Comparison of ENCODE assay signal across 8 cellular contexts in genomic region chr13:49995535-49996165, GRCh38. TPM values are rescaled to one million over a fixed set of nuclear protein-coding genes. Genes with fewer than 3 reads are reported as not detected.
A peak's percentile ranks its signal among the peaks of the same experiment; 100 is the strongest.
DNase-seq lines count a peak whose midpoint lies in the region; ATAC-seq and TF ChIP-seq lines count a peak whose summit lies in the region.

No MANE protein-coding gene starts in this region.

- peak overlapping the region; percentile 77 for H3K27ac ChIP-seq in OCI-LY1 (ENCODE audit: low read depth, low read length, poor library complexity, severe bottlenecking)
- peak overlapping the region; percentile 80 for H3K27ac ChIP-seq in duodenal mucosa (ENCODE audit: low read depth, low read length)
- H3K27ac ChIP-seq in neural cell (ENCODE audit: low read length): no peak overlapping the region

- TF ChIP-seq RAD21 in neural cell (conservative IDR thresholded peaks at IDR 0.05): no peak

- H3K9me2 ChIP-seq in OCI-LY1 (ENCODE audit: low read depth, low read length): no peaks in the 10 kb centered on the region
- no peaks in the 10 kb centered on the region for H3K9me2 ChIP-seq in neural cell (ENCODE audit: insufficient read depth, low read length)

- H3K79me2 ChIP-seq in OCI-LY1 (ENCODE audit: insufficient read depth, low read length) (peaks cover 11% of the 10 kb centered on the region; the same call in 1 of the 2 replicates), neural cell (replicated peaks; ENCODE audit: insufficient read depth, low read length) (peaks cover 27% of the 10 kb centered on the region)

- TF ChIP-seq CTCF in GM12865 (IDR thresholded peaks at IDR 0.05; ENCODE audit: insufficient read depth, low read depth, low read length, missing control alignments) (no peak), OCI-LY1 (IDR thresholded peaks at IDR 0.05; ENCODE audit: low read length) (no peak), neural cell (IDR thresholded peaks at IDR 0.05; ENCODE audit: poor library complexity, severe bottlenecking) (no peak)

- H3K9me3 ChIP-seq in OCI-LY1 (ENCODE audit: low read length): no peaks in the 10 kb centered on the region
- H3K9me3 ChIP-seq in duodenal mucosa (ENCODE audit: control insufficient read depth in 1 of 2, low read length in 2 of 2): no peaks in the 10 kb centered on the region
- no peaks in the 10 kb centered on the region for H3K9me3 ChIP-seq in neural cell (ENCODE audit: low read length)

- no peaks in the 10 kb centered on the region for H4K20me1 ChIP-seq in OCI-LY1 (ENCODE audit: insufficient read depth, low read length)
- H4K20me1 ChIP-seq in neural cell (ENCODE audit: insufficient read depth): no peaks in the 10 kb centered on the region

- peak overlapping the region; percentile 69 for H3K4me2 ChIP-seq in OCI-LY1 (ENCODE audit: low read length)
- no peak overlapping the region for H3K4me2 ChIP-seq in neural cell (ENCODE audit: low read length)

- H3K4me1 ChIP-seq in OCI-LY1 (ENCODE audit: insufficient read depth, low read length, severe bottlenecking): peaks cover 39% of the 10 kb centered on the region
- peaks cover 15 to 26% of the 10 kb centered on the region in 2 donors for H3K4me1 ChIP-seq in duodenal mucosa (ENCODE audit: control insufficient read depth in 1 of 2, insufficient read depth in 2 of 2, low read length in 2 of 2)

- ATAC-seq in GM21786 (IDR thresholded peaks at IDR 0.05; ENCODE audit: unreplicated experiment) (no peak), GM21737 (IDR thresholded peaks at IDR 0.05; ENCODE audit: unreplicated experiment) (no peak)

- H3K4me3 ChIP-seq in GM12865 (ENCODE audit: low read depth, low read length): peak overlapping the region; percentile 92
- H3K4me3 ChIP-seq in OCI-LY1 (ENCODE audit: low read depth, low read length, poor library complexity, severe bottlenecking): peak overlapping the region; percentile 62
- peak overlapping the region; percentile 68 to 79 for H3K4me3 ChIP-seq in duodenal mucosa (ENCODE audit: low read depth in 1 of 2, low read length in 2 of 2)
- peak overlapping the region; percentile 75 for H3K4me3 ChIP-seq in neural cell (ENCODE audit: low read length)

- H3F3A ChIP-seq in OCI-LY1 (ENCODE audit: insufficient read depth, low read length) (peaks cover 8% of the 10 kb centered on the region; the same call in 1 of the 2 replicates), neural cell (ENCODE audit: insufficient read depth, low read length, poor library complexity, severe bottlenecking) (no peaks in the 10 kb centered on the region)

- H3K36me3 ChIP-seq in OCI-LY1 (ENCODE audit: insufficient read depth, low read length): peaks cover 38% of the 10 kb centered on the region
- H3K36me3 ChIP-seq in duodenal mucosa (ENCODE audit: control insufficient read depth in 1 of 2, insufficient read depth in 2 of 2, low read length in 2 of 2): peaks cover 0 to 5% of the 10 kb centered on the region in 2 donors
- peaks cover 7% of the 10 kb centered on the region for H3K36me3 ChIP-seq in neural cell (ENCODE audit: insufficient read depth, low read length)

- H2AFZ ChIP-seq in OCI-LY1 (ENCODE audit: low read length) (no peak overlapping the region), neural cell (ENCODE audit: low read depth, low read length) (peak overlapping the region; percentile 76)

- no peak for TF ChIP-seq EP300 in neural cell (conservative IDR thresholded peaks at IDR 0.05; ENCODE audit: poor library complexity, severe bottlenecking)

- H3K27me3 ChIP-seq in OCI-LY1 (ENCODE audit: insufficient read depth, low read length) (no peaks in the 10 kb centered on the region), duodenal mucosa (ENCODE audit: control insufficient read depth in 1 of 2, insufficient read depth in 2 of 2, low read length in 2 of 2) (no peaks in the 10 kb centered on the region), neural cell (ENCODE audit: insufficient read depth, low read depth, low read length) (no peaks in the 10 kb centered on the region)

- H3K9ac ChIP-seq in OCI-LY1 (ENCODE audit: low read length): peak overlapping the region; percentile 76
- peak overlapping the region; percentile 66 to 80 for H3K9ac ChIP-seq in duodenal mucosa (ENCODE audit: low read depth in 1 of 2, low read length in 2 of 2)
- H3K9ac ChIP-seq in neural cell (ENCODE audit: low read length): peak overlapping the region; percentile 74

- peak; percentile 57 for DNase-seq in GM12865 (ENCODE audit: low read depth)
- no peak for DNase-seq in Ammon's horn (ENCODE audit: low spot score)
- no peak for DNase-seq in NCI-H187 (lab: John Stamatoyannopoulos, UW)

TF ChIP-seq in neural cell, 6 proteins besides CTCF, POLR2A, EP300 and RAD21:
- TF ChIP-seq POLR2AphosphoS5 (IDR thresholded peaks at IDR 0.05) (no peak), TAF1 (IDR thresholded peaks at IDR 0.05; ENCODE audit: low read depth) (no peak), SMC3 (conservative IDR thresholded peaks at IDR 0.05; ENCODE audit: poor library complexity) (no peak), MXI1 (conservative IDR thresholded peaks at IDR 0.05; ENCODE audit: poor library complexity, severe bottlenecking) (no peak), EZH2 (IDR thresholded peaks at IDR 0.05; ENCODE audit: borderline replicate concordance, insufficient read depth, low read length, poor library complexity, severe bottlenecking) (no peak)

RNA-seq across cellular contexts. Expression of gene TRIM13, which starts 1.2 kb away (rescaled TPM):
- polyA plus RNA-seq in neural cell: 52.8 and 59.2 TPM in 2 replicates
- polyA minus RNA-seq in neural cell: 125 and 143 TPM in 2 replicates

RNA-seq across cellular contexts. Expression of gene KCNRG, which starts 19.6 kb away (rescaled TPM):
- polyA plus RNA-seq in neural cell: 3.3 and 6.7 TPM in 2 replicates
- polyA minus RNA-seq in neural cell: 18.6 and 21.2 TPM in 2 replicates

RNA-seq across cellular contexts. Expression of gene SPRYD7, which starts 59.5 kb away (rescaled TPM):
- 13.2 and 15.4 TPM in 2 replicates for polyA plus RNA-seq in neural cell
- 16.3 and 20.1 TPM in 2 replicates for polyA minus RNA-seq in neural cell
